Comparison of ENCODE assay signal across 1 cellular context in genomic region chr5:154740957-154741356, GRCh38.
A peak's percentile ranks its signal among the peaks of the same experiment; 100 is the strongest.
TF ChIP-seq lines count a peak whose summit lies in the region.

No MANE protein-coding gene starts in this region.

TF ChIP-seq in SK-N-SH, 30 proteins besides CTCF, POLR2A, EP300 and RAD21 (continued from another document):
- TF ChIP-seq USF2 (IDR thresholded peaks at IDR 0.05; ENCODE audit: borderline replicate concordance, low read depth, low read length) (no peak), EZH2phosphoT487 (IDR thresholded peaks at IDR 0.05; ENCODE audit: borderline replicate concordance, low read depth) (no peak), MEF2A (IDR thresholded peaks at IDR 0.05; ENCODE audit: borderline replicate concordance, low read depth) (no peak), MAX (IDR thresholded peaks at IDR 0.05; ENCODE audit: low read depth) (no peak), MXI1 (IDR thresholded peaks at IDR 0.05; ENCODE audit: low read depth, low read length) (peak; percentile 92), SIN3A (IDR thresholded peaks at IDR 0.05; ENCODE audit: borderline replicate concordance, low read depth, low read length) (no peak), RXRA (IDR thresholded peaks at IDR 0.05; ENCODE audit: borderline replicate concordance, low read depth) (no peak), NFIC (IDR thresholded peaks at IDR 0.05; ENCODE audit: borderline replicate concordance) (no peak), POLR2AphosphoS5 (IDR thresholded peaks at IDR 0.05; ENCODE audit: low read depth, low read length) (no peak), GATA2 (CRISPR knock-in tag; IDR thresholded peaks at IDR 0.05) (peak; percentile 99), TCF12 (IDR thresholded peaks at IDR 0.05) (no peak), FOSL2 (IDR thresholded peaks at IDR 0.05; ENCODE audit: borderline replicate concordance, low read depth) (no peak), FOXJ3 (CRISPR knock-in tag; IDR thresholded peaks at IDR 0.05) (peak; percentile 96), ZBTB33 (IDR thresholded peaks at IDR 0.05; ENCODE audit: borderline replicate concordance, low read depth) (no peak), NRF1 (IDR thresholded peaks at IDR 0.05; ENCODE audit: low read depth, low read length) (no peak), FOXM1 (IDR thresholded peaks at IDR 0.05; ENCODE audit: low read depth) (no peak), JUND (IDR thresholded peaks at IDR 0.05) (no peak), CHD2 (IDR thresholded peaks at IDR 0.05; ENCODE audit: low read length, partially characterized antibody) (peak; percentile 84), GABPA (IDR thresholded peaks at IDR 0.05; ENCODE audit: low read depth) (no peak), SMC3 (IDR thresholded peaks at IDR 0.05; ENCODE audit: low read depth, low read length) (no peak), RCOR1 (IDR thresholded peaks at IDR 0.05; ENCODE audit: low read length) (peak; percentile 97)
